9 cellular contexts compared by ENCODE assay signal in the genomic region with DNA sequence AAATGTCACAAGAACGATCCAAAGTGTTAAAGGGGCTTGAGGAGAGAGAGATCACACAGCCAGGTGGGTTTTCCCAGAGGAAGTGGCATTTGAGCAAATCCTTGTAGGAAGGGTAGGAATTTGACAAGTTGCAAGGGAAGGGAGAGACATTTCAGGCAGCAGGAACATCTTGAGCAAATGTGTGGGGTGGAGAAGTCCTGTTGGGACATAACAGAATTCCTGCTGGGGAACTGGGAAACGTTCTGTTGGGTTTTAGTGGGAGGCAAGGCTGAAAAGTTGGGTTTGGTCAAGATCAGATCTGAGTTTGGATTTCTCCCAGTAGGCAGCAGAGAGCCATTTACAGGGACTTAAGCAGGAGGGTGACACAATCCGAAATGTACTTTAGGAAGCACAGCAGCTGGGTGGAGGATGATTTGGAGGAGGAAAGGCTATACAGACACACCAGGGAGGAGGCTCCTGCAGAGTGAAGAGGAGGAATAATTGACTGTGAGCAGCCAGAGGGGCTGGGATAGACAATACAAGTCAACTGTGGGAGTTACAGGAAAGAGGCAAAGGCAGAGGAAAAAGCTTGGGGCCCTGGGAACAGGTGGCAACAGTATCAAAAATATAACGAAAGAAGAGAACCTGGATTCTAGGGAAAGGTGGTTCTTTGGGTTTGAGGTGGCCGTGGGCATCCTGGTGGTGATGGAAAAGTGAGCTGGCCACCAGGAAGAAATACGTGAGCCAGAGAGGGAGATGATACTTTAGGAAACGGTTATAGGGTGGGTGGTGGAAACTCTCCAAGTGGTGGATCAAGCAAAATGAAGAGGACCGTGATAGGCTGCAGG. TPM values are rescaled to one million over a fixed set of nuclear protein-coding genes. Genes with fewer than 3 reads are reported as not detected.
DNase-seq lines count a peak whose midpoint lies in the region; ATAC-seq and TF ChIP-seq lines count a peak whose summit lies in the region.
"Had no signal": no experiment of that assay in that cellular context is flagged by ENCODE, and none has a peak within 500 bp of the region (broad histone marks: within the 10 kb centered on the region; RNA-seq: fewer than 3 reads in every experiment).

No MANE protein-coding gene starts in this region.

- TF ChIP-seq POLR2A in lower leg skin (IDR thresholded peaks at IDR 0.05): no peak

- WGBS in lower leg skin, 2 donors: 68% methylated on average over 8 of the region's 8 CpGs

- no peak for DNase-seq in CD8-positive, alpha-beta T cell
- DNase-seq in endothelial cell (ENCODE audit: low spot score) (no peak), HAP-1 (ENCODE audit: low spot score in 2 of 2) (no peak), lower leg skin (ENCODE audit: low spot score in 2 of 2) (no peak), germinal center (ENCODE audit: low spot score) (no peak)
- DNase-seq in stimulated activated naive CD4-positive, alpha-beta T cell treated with Interleukin-2 at 50 U/mL for 16 hours (lab: John Stamatoyannopoulos, UW): no peak
- DNase-seq: NCI-H524 treated with DMSO at 0.1 percent for 48 hours had no signal

- H4K20me1 ChIP-seq in Loucy (ENCODE audit: insufficient read depth, low read length, poor library complexity, severe bottlenecking): peaks cover 18% of the 10 kb centered on the region

- TF ChIP-seq CTCF in CD8-positive, alpha-beta T cell (IDR thresholded peaks at IDR 0.05): no peak
- TF ChIP-seq CTCF in Loucy (conservative IDR thresholded peaks at IDR 0.05; ENCODE audit: low read length) (no peak), endothelial cell (IDR thresholded peaks at IDR 0.05; ENCODE audit: unreplicated experiment) (no peak), lower leg skin (IDR thresholded peaks at IDR 0.05) (no peak)

- POLR2A ChIA-PET in CD8-positive, alpha-beta T cell (lab: Charles Lee): no interaction called here

- H3K4me2 ChIP-seq in Loucy (ENCODE audit: low read depth, low read length, poor library complexity, severe bottlenecking): peak overlapping the region; percentile 98

- H3K27ac ChIP-seq in CD8-positive, alpha-beta T cell (ENCODE audit: low read depth, low read length): no peak overlapping the region

- no peak overlapping the region for H3K4me3 ChIP-seq in CD8-positive, alpha-beta T cell (ENCODE audit: low read depth, low read length)
- H3K4me3 ChIP-seq in Loucy (ENCODE audit: low read length, poor library complexity, severe bottlenecking) (no peak overlapping the region), neuron (ENCODE audit: low read length) (peak overlapping the region; percentile 92), HAP-1 (no peak overlapping the region), lower leg skin (ENCODE audit: low read depth, poor library complexity, severe bottlenecking) (no peak overlapping the region)

- no peaks in the 10 kb centered on the region for H3K27me3 ChIP-seq in CD8-positive, alpha-beta T cell (ENCODE audit: insufficient read depth, low read length)
- no peaks in the 10 kb centered on the region for H3K27me3 ChIP-seq in Loucy (ENCODE audit: insufficient read depth, low read length, poor library complexity, severe bottlenecking)
- no peaks in the 10 kb centered on the region for H3K27me3 ChIP-seq in neuron (ENCODE audit: insufficient read depth, low read length)
- H3K27me3 ChIP-seq in HAP-1 (ENCODE audit: low read depth): no peaks in the 10 kb centered on the region

- no peaks in the 10 kb centered on the region for H3K36me3 ChIP-seq in CD8-positive, alpha-beta T cell (ENCODE audit: insufficient read depth, low read length)
- H3K36me3 ChIP-seq in Loucy (ENCODE audit: insufficient read depth, low read length) (no peaks in the 10 kb centered on the region), neuron (ENCODE audit: insufficient read depth, low read length) (no peaks in the 10 kb centered on the region), HAP-1 (replicated peaks) (no peaks in the 10 kb centered on the region)

- CTCF ChIA-PET in CD8-positive, alpha-beta T cell (lab: Charles Lee): interaction anchor here (1.2 kb wide), 1 partner anchor 18 kb away, joined by 4 read pairs; no protein-coding TSS in a partner anchor

- H3K9me3 Mint-ChIP-seq in CD8-positive, alpha-beta T cell: no peaks in the 10 kb centered on the region
- no peaks in the 10 kb centered on the region for H3K9me3 Mint-ChIP-seq in endothelial cell (ENCODE audit: unreplicated experiment)

- no peak for ATAC-seq in CD8-positive, alpha-beta T cell

- H3K9me2 ChIP-seq in Loucy (replicated peaks; ENCODE audit: low read depth, low read length): no peaks in the 10 kb centered on the region

- H3F3A ChIP-seq in Loucy (ENCODE audit: low read depth): no peaks in the 10 kb centered on the region

- intact Hi-C loops in CD8-positive, alpha-beta T cell (cut with DNase I, micrococcal nuclease): no loop called here
- intact Hi-C loops in lower leg skin (cut with DNase I; ENCODE audit: low total_unique reads): no loop called here

- in situ Hi-C loops in HAP-1 (cut with MboI; ENCODE audit: low sequenced_read_pairs): no loop called here

- H3K9me3 ChIP-seq in CD8-positive, alpha-beta T cell (ENCODE audit: low read length): no peaks in the 10 kb centered on the region
- no peaks in the 10 kb centered on the region for H3K9me3 ChIP-seq in Loucy (ENCODE audit: insufficient read depth, low read depth, low read length)
- H3K9me3 ChIP-seq in neuron (ENCODE audit: low read length): no peaks in the 10 kb centered on the region
- H3K9me3 ChIP-seq in HAP-1: no peaks in the 10 kb centered on the region

- H3K4me1 ChIP-seq in CD8-positive, alpha-beta T cell (ENCODE audit: insufficient read depth, low read length): peaks cover 13% of the 10 kb centered on the region
- H3K4me1 ChIP-seq in Loucy (ENCODE audit: insufficient read depth, low read length, poor library complexity, severe bottlenecking): peaks cover 36% of the 10 kb centered on the region
- peaks cover 17% of the 10 kb centered on the region for H3K4me1 ChIP-seq in neuron (ENCODE audit: insufficient read depth, low read length)
- peaks cover 8% of the 10 kb centered on the region; the same call in 1 of the 2 replicates for H3K4me1 ChIP-seq in HAP-1

- peaks cover 12% of the 10 kb centered on the region for H3K79me2 ChIP-seq in Loucy (ENCODE audit: insufficient read depth, low read length)

- peaks cover 28% of the 10 kb centered on the region for H3K4me1 Mint-ChIP-seq in CD8-positive, alpha-beta T cell (ENCODE audit: low read depth)
- peaks cover 39% of the 10 kb centered on the region for H3K4me1 Mint-ChIP-seq in endothelial cell (ENCODE audit: unreplicated experiment)

- H3K36me3 Mint-ChIP-seq in CD8-positive, alpha-beta T cell: peaks cover 4% of the 10 kb centered on the region
- H3K36me3 Mint-ChIP-seq in endothelial cell (ENCODE audit: low read depth, unreplicated experiment): peaks cover 18% of the 10 kb centered on the region

- no peak overlapping the region for H2AFZ ChIP-seq in Loucy (ENCODE audit: low read length)
- no peak overlapping the region for H2AFZ ChIP-seq in neuron (ENCODE audit: low read depth, low read length)

- H3K27me3 Mint-ChIP-seq in CD8-positive, alpha-beta T cell (ENCODE audit: low read depth): peaks cover 25% of the 10 kb centered on the region
- H3K27me3 Mint-ChIP-seq in endothelial cell (ENCODE audit: unreplicated experiment): peaks cover 23% of the 10 kb centered on the region

- no peak overlapping the region for H3K9ac ChIP-seq in Loucy (ENCODE audit: low read depth, low read length, poor library complexity, severe bottlenecking)

- H3K27ac Mint-ChIP-seq in CD8-positive, alpha-beta T cell: peak overlapping the region; percentile 52
- H3K27ac Mint-ChIP-seq in endothelial cell (ENCODE audit: unreplicated experiment): peak overlapping the region; percentile 85

- peak overlapping the region; percentile 24 for H3K4me3 Mint-ChIP-seq in CD8-positive, alpha-beta T cell
- H3K4me3 Mint-ChIP-seq in endothelial cell (ENCODE audit: unreplicated experiment): peak overlapping the region; percentile 98

RNA-seq across cellular contexts. Expression of a gene that starts 3.1 kb away (rescaled TPM):
- total RNA-seq in CD8-positive, alpha-beta T cell: 1 to 10 TPM; 3.9 to 4.1 TPM
- 77.0 TPM for total RNA-seq in endothelial cell (ENCODE audit: unreplicated experiment)
- 1 to 10 TPM; 7.1 to 8.7 (median 8.1) TPM for total RNA-seq in lower leg skin
